27 cellular contexts compared by ENCODE assay signal in the genomic region with DNA sequence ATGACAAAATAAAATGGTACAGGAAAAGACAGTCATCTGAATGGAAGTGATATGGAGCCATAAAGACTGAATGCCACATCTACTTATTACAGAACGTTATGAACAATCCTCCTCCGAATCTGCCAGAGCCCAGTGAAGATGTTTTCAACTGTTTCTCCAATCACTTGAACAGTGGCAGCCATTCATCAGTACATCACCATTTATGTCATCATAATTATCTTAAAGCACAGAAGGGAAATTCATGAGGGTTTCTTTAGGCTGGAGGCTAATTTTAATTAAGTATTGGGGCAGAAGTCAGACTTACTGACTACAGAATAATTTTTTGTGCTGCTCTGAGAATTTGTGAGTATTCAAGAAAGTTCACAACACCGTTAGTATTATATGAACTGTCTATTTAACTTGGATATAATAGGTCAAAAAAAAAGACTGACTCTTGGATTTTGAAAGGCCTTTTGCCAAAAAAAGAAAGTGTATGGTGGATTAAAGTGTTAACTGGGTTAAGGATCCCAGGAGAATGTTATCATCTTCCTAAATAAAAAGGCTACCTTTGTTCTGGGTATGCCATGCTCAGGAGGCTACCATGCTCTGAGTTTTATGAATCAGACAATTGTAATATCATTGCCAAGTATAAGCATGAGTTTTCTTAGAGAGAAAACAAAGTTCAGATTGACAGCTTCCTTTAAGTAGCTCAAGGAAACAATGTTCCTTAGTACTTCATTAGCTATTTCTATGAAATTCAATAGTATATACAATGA. TPM values are rescaled to one million over a fixed set of nuclear protein-coding genes. Genes with fewer than 3 reads are reported as not detected.
"Had no signal": no experiment of that assay in that cellular context is flagged by ENCODE, and none has a peak within 500 bp of the region (broad histone marks: within the 10 kb centered on the region; RNA-seq: fewer than 3 reads in every experiment).

No MANE protein-coding gene starts in this region.

- H3K4me1 ChIP-seq: gastrocnemius medialis, left ventricle myocardium inferior, prostate gland, thyroid gland, upper lobe of right lung had no signal

- H3K9me3 ChIP-seq: esophagus muscularis mucosa, gastrocnemius medialis, left ventricle myocardium inferior, neutrophil, ovary, prostate gland, thyroid gland, upper lobe of right lung had no signal

- H3K27me3 ChIP-seq: dorsolateral prefrontal cortex, esophagus muscularis mucosa, gastrocnemius medialis, neutrophil, ovary, thyroid gland, upper lobe of right lung had no signal

- ATAC-seq: activated naive CD4-positive, alpha-beta T cell treated with anti-CD3 and anti-CD28 coated beads, Interleukin-2, amount 50 U/mL, for 72 hours; effector memory CD8-positive, alpha-beta T cell; gastrocnemius medialis; naive thymus-derived CD8-positive, alpha-beta T cell; right cardiac atrium; stimulated activated naive CD8-positive, alpha-beta T cell treated with anti-CD3 and anti-CD28 coated beads, Interleukin-15, Interleukin-2, amounts not matched to agents 100 U/mL and 50 U/mL, for 24 hours; upper lobe of right lung had no signal

- H3K36me3 Mint-ChIP-seq: activated naive CD4-positive, alpha-beta T cell treated with anti-CD3 and anti-CD28 coated beads, Interleukin-2, amount 50 U/mL, for 72 hours; brain; naive thymus-derived CD8-positive, alpha-beta T cell had no signal

- H3K36me3 ChIP-seq: esophagus muscularis mucosa, gastrocnemius medialis, left ventricle myocardium inferior, neutrophil, ovary, prostate gland, thyroid gland, upper lobe of right lung, WERI-Rb-1 had no signal

- H3K4me3 ChIP-seq: dorsolateral prefrontal cortex, esophagus muscularis mucosa, gastrocnemius medialis, left ventricle myocardium inferior, ovary, prostate gland, thyroid gland, upper lobe of right lung had no signal

- H3K4me1 Mint-ChIP-seq: central memory CD8-positive, alpha-beta T cell had no signal

- H3K27ac ChIP-seq: dorsolateral prefrontal cortex, esophagus muscularis mucosa, gastrocnemius medialis, left ventricle myocardium inferior, neutrophil, ovary, prostate gland, thyroid gland, upper lobe of right lung, WERI-Rb-1 had no signal

- H3K9me3 Mint-ChIP-seq: activated naive CD4-positive, alpha-beta T cell treated with anti-CD3 and anti-CD28 coated beads, Interleukin-2, amount 50 U/mL, for 72 hours; brain; central memory CD8-positive, alpha-beta T cell; naive thymus-derived CD8-positive, alpha-beta T cell had no signal

- DNase-seq: activated CD4-positive, alpha-beta T cell treated with anti-CD3 and anti-CD28 coated beads for 1 hour; activated gamma-delta T cell treated with Interleukin-2 at 50 U/mL for 16 hours; activated T-cell treated with anti-CD3 and anti-CD28 coated beads, Interleukin-2, amount 50 U/mL, for 1 hour; aorta; dorsolateral prefrontal cortex; effector memory CD8-positive, alpha-beta T cell; gastrocnemius medialis; head of caudate nucleus; hypothalamus; left ventricle myocardium inferior; naive thymus-derived CD8-positive, alpha-beta T cell; ovary; right cardiac atrium; stimulated activated CD4-positive, alpha-beta T cell treated with anti-CD3 and anti-CD28 coated beads, Interleukin-12 subunit alpha, Interleukin-12 subunit beta, amount 100 ng/mL, for 4 hours; stimulated activated CD4-positive, alpha-beta T cell treated with anti-CD3 and anti-CD28 coated beads, Interleukin-4, amount 100 ng/mL, for 4 hours; stimulated activated naive CD8-positive, alpha-beta T cell treated with anti-CD3 and anti-CD28 coated beads, Interleukin-15, Interleukin-2, amounts not matched to agents 100 U/mL and 50 U/mL, for 24 hours; thyroid gland; upper lobe of right lung; WERI-Rb-1 had no signal

- H3K27ac Mint-ChIP-seq: activated naive CD4-positive, alpha-beta T cell treated with anti-CD3 and anti-CD28 coated beads, Interleukin-2, amount 50 U/mL, for 72 hours; effector memory CD8-positive, alpha-beta T cell; naive thymus-derived CD8-positive, alpha-beta T cell had no signal

- H3K4me3 Mint-ChIP-seq: brain; central memory CD8-positive, alpha-beta T cell; effector memory CD8-positive, alpha-beta T cell had no signal

- H3K27me3 Mint-ChIP-seq: brain; central memory CD8-positive, alpha-beta T cell; effector memory CD8-positive, alpha-beta T cell had no signal

RNA-seq across cellular contexts. Expression of a gene that starts 40.1 kb away (rescaled TPM):
- total RNA-seq: activated naive CD4-positive, alpha-beta T cell treated with anti-CD3 and anti-CD28 coated beads, Interleukin-2, amount 50 U/mL, for 72 hours; endothelial cell of umbilical vein; lung microvascular endothelial cell; naive thymus-derived CD8-positive, alpha-beta T cell had no signal
